In genomic region chr12:107318554-107318803, GRCh38 we compare ENCODE assay signal across 8 cellular contexts.
DNase-seq lines count a peak whose midpoint lies in the region; ATAC-seq, FAIRE-seq and TF ChIP-seq lines count a peak whose summit lies in the region.

No MANE protein-coding gene starts in this region.

- H3K9me3 Mint-ChIP-seq in endodermal cell (no peaks in the 10 kb centered on the region), natural killer cell (no peaks in the 10 kb centered on the region)

- H3K4me3 Mint-ChIP-seq in endodermal cell (peak overlapping the region; percentile 71), natural killer cell (peak overlapping the region; percentile 89)

- ATAC-seq in natural killer cell: no peak

- no peak overlapping the region for H3K27ac ChIP-seq in endodermal cell (ENCODE audit: low read depth, low read length)

- no peak for FAIRE-seq in GM19239 (lab: Jason Lieb, UNC)

- 0 to 1% methylated on average over 13 to 19 of the region's 19 CpGs for WGBS in endodermal cell (ENCODE audit: insufficient coverage in 1 of 2, insufficient read length in 1 of 2), 2 experiments

- H3K4me1 ChIP-seq in BE2C (no peaks in the 10 kb centered on the region), NT2/D1 (ENCODE audit: insufficient read depth, insufficient read length) (peaks cover 6% of the 10 kb centered on the region), endodermal cell (ENCODE audit: control insufficient read depth, insufficient read depth, low read length) (no peaks in the 10 kb centered on the region)

- no peaks in the 10 kb centered on the region for H3K9me3 ChIP-seq in BE2C
- no peaks in the 10 kb centered on the region for H3K9me3 ChIP-seq in NT2/D1 (ENCODE audit: insufficient read depth, low read length)
- no peaks in the 10 kb centered on the region for H3K9me3 ChIP-seq in endodermal cell (ENCODE audit: control insufficient read depth, low read length)

- H3K27ac Mint-ChIP-seq in endodermal cell (no peak overlapping the region), natural killer cell (peak overlapping the region in 1 of 2 donors; percentile 81)

- H3K4me3 ChIP-seq in BE2C (ENCODE audit: low read depth, low read length) (peak overlapping the region; percentile 54), NT2/D1 (ENCODE audit: insufficient read length, low read depth) (peak overlapping the region; percentile 76), endodermal cell (ENCODE audit: low read length) (peak overlapping the region; percentile 78)

- peaks cover 13% of the 10 kb centered on the region for H3K4me1 Mint-ChIP-seq in endodermal cell
- H3K4me1 Mint-ChIP-seq in natural killer cell: peaks cover 37 to 47% of the 10 kb centered on the region in 2 donors

- H3K9ac ChIP-seq in NT2/D1 (ENCODE audit: insufficient read length, low read depth) (peak overlapping the region; percentile 81), endodermal cell (ENCODE audit: extremely low read depth, low read length, poor library complexity, severe bottlenecking) (peak overlapping the region; percentile 9)

- H3K27me3 ChIP-seq in BE2C: peaks cover 90% of the 10 kb centered on the region
- H3K27me3 ChIP-seq in NT2/D1 (ENCODE audit: insufficient read depth, insufficient read length): peaks cover 75% of the 10 kb centered on the region
- H3K27me3 ChIP-seq in endodermal cell (ENCODE audit: control insufficient read depth, insufficient read depth, low read length, poor library complexity, severe bottlenecking): peaks cover 91% of the 10 kb centered on the region

- TF ChIP-seq CTCF in BE2C (IDR thresholded peaks at IDR 0.05; ENCODE audit: low read depth, low read length) (no peak), endodermal cell (conservative IDR thresholded peaks at IDR 0.05) (no peak), natural killer cell (IDR thresholded peaks at IDR 0.05) (no peak)

- H3K36me3 Mint-ChIP-seq in endodermal cell (ENCODE audit: low read depth): no peaks in the 10 kb centered on the region
- no peaks in the 10 kb centered on the region for H3K36me3 Mint-ChIP-seq in natural killer cell

- H3K36me3 ChIP-seq in BE2C (no peaks in the 10 kb centered on the region), NT2/D1 (ENCODE audit: insufficient read depth, insufficient read length, low read length) (no peaks in the 10 kb centered on the region), endodermal cell (ENCODE audit: control insufficient read depth, insufficient read depth, low read length) (no peaks in the 10 kb centered on the region)

- H3K27me3 Mint-ChIP-seq in endodermal cell (ENCODE audit: insufficient read depth): peaks cover 87% of the 10 kb centered on the region
- H3K27me3 Mint-ChIP-seq in natural killer cell (ENCODE audit: low read depth in 2 of 2): peaks cover 0 to 6% of the 10 kb centered on the region in 2 donors

- intact Hi-C loops in natural killer cell (cut with micrococcal nuclease): loop anchor here (2.0 to 5.0 kb wide), 2 partner anchors 140 to 361 kb away; partner anchors contain the start of gene TMEM263

- DNase-seq in BE2C (no peak), NT2/D1 (ENCODE audit: low read depth, low spot score) (no peak), endodermal cell (no peak), natural killer cell (no peak), GM19239 (ENCODE audit: insufficient read length, low spot score) (no peak), NCI-H1694 treated with DMSO at 0.1 percent for 48 hours (lab: John Stamatoyannopoulos, UW) (no peak), NCI-H1694 (lab: John Stamatoyannopoulos, UW) (no peak), dermis blood vessel endothelial cell (no peak)
